Comparison of ENCODE assay signal across 14 cellular contexts in genomic region chr10:69959911-69960310, GRCh38.
DNase-seq lines count a peak whose midpoint lies in the region; ATAC-seq, FAIRE-seq and TF ChIP-seq lines count a peak whose summit lies in the region.
"Had no signal": no experiment of that assay in that cellular context is flagged by ENCODE, and none has a peak within 500 bp of the region (broad histone marks: within the 10 kb centered on the region; RNA-seq: fewer than 3 reads in every experiment).

No MANE protein-coding gene starts in this region.

- ATAC-seq in GM12878 (peak; percentile 21; the same call in 2 of the 3 replicates), GM18517 (IDR thresholded peaks at IDR 0.05; ENCODE audit: unreplicated experiment) (no peak), left lobe of liver (no peak), HG03175 (IDR thresholded peaks at IDR 0.05; ENCODE audit: unreplicated experiment) (no peak)
- ATAC-seq: activated CD8-positive, alpha-beta T cell treated with anti-CD3 and anti-CD28 coated beads for 36 hours had no signal

- H4K20me1 ChIP-seq in GM12878 (ENCODE audit: control insufficient read depth, insufficient read depth): no peaks in the 10 kb centered on the region

- H3K27me3 Mint-ChIP-seq in CD4-positive, alpha-beta memory T cell: peaks cover 4 to 29% of the 10 kb centered on the region in 2 donors

- H3K4me2 ChIP-seq in GM12878 (ENCODE audit: control insufficient read depth, insufficient read depth): no peak overlapping the region
- H3K4me2 ChIP-seq: smooth muscle cell had no signal

- no peak overlapping the region for H3K27ac Mint-ChIP-seq in CD4-positive, alpha-beta memory T cell
- H3K27ac Mint-ChIP-seq: activated CD8-positive, alpha-beta T cell treated with anti-CD3 and anti-CD28 coated beads for 36 hours; CD4-positive, alpha-beta T cell; stimulated activated naive CD8-positive, alpha-beta T cell treated with anti-CD3 and anti-CD28 coated beads, Interleukin-15, Interleukin-2, amounts not matched to agents 100 ng/mL and 50 ng/mL, for 24 hours had no signal

- in situ Hi-C loops in GM12878 (cut with MboI): no loop called here

- H3K36me3 Mint-ChIP-seq in CD4-positive, alpha-beta memory T cell: no peaks in the 10 kb centered on the region

- no peak overlapping the region for H3K9ac ChIP-seq in GM12878 (ENCODE audit: control insufficient read depth, insufficient read depth, low read length)

- TF ChIP-seq RAD21 in GM12878 (IDR thresholded peaks at IDR 0.05; ENCODE audit: insufficient read depth, low read depth, low read length): no peak

- H3K4me3 Mint-ChIP-seq in CD4-positive, alpha-beta memory T cell: no peak overlapping the region
- H3K4me3 Mint-ChIP-seq: activated CD8-positive, alpha-beta T cell treated with anti-CD3 and anti-CD28 coated beads for 36 hours; CD4-positive, alpha-beta T cell; stimulated activated naive CD8-positive, alpha-beta T cell treated with anti-CD3 and anti-CD28 coated beads, Interleukin-15, Interleukin-2, amounts not matched to agents 100 ng/mL and 50 ng/mL, for 24 hours had no signal

- H3K9me3 Mint-ChIP-seq in CD4-positive, alpha-beta memory T cell: peaks cover 0 to 1% (median 0%) of the 10 kb centered on the region in 8 donors
- H3K9me3 Mint-ChIP-seq: activated CD8-positive, alpha-beta T cell treated with anti-CD3 and anti-CD28 coated beads for 36 hours; CD4-positive, alpha-beta T cell; stimulated activated naive CD8-positive, alpha-beta T cell treated with anti-CD3 and anti-CD28 coated beads, Interleukin-15, Interleukin-2, amounts not matched to agents 100 ng/mL and 50 ng/mL, for 24 hours had no signal

- RAD21 ChIA-PET in GM12878 (lab: Charles Lee; ENCODE audit: unreplicated experiment): interaction anchor here (0.5 to 3.8 kb wide), 9 partner anchors 14 to 405 kb away, joined by 3 to 37 read pairs (median 12); partner anchors contain the start of gene TYSND1

- intact Hi-C loops in GM12878 (cut with micrococcal nuclease; ENCODE audit: unreplicated experiment): no loop called here
- intact Hi-C loops in CD4-positive, alpha-beta memory T cell (cut with micrococcal nuclease): no loop called here

- no peak for TF ChIP-seq EP300 in GM12878 (IDR thresholded peaks at IDR 0.05; ENCODE audit: borderline replicate concordance in 1 of 2, control insufficient read depth in 1 of 2, low read depth in 2 of 2, low read length in 2 of 2)

- no peaks in the 10 kb centered on the region for H3K9me3 ChIP-seq in GM12878 (replicated peaks; ENCODE audit: control insufficient read depth, insufficient read depth, low read length)
- H3K9me3 ChIP-seq in CD4-positive, alpha-beta memory T cell (ENCODE audit: control insufficient read depth in 1 of 2, low read length in 2 of 2): no peaks in the 10 kb centered on the region
- H3K9me3 ChIP-seq: pancreas had no signal

- H3K4me3 ChIP-seq in GM12878: no peak overlapping the region
- H3K4me3 ChIP-seq in CD4-positive, alpha-beta memory T cell (ENCODE audit: low read length in 2 of 2): no peak overlapping the region
- H3K4me3 ChIP-seq: pancreas, smooth muscle cell had no signal

- H3K4me1 ChIP-seq in GM12878 (ENCODE audit: control insufficient read depth, insufficient read depth, low read length): no peaks in the 10 kb centered on the region
- no peaks in the 10 kb centered on the region for H3K4me1 ChIP-seq in CD4-positive, alpha-beta memory T cell (ENCODE audit: insufficient read depth, low read length)

- BruUV-seq in GM12878 (replicated peaks; lab: Mats Ljungman, UMichigan): no TSS peak

- SMC1A ChIA-PET in GM12878 (lab: Charles Lee; ENCODE audit: uncharacterized antibody, unreplicated experiment): interaction anchor here (0.6 to 3.2 kb wide), 12 partner anchors 13 to 755 kb away, joined by 3 to 26 read pairs (median 4); partner anchors contain the start of gene TYSND1

- H3K4me1 Mint-ChIP-seq in CD4-positive, alpha-beta memory T cell: no peaks in the 10 kb centered on the region

- TF ChIP-seq CTCF in GM12878 (IDR thresholded peaks at IDR 0.05 in 2 of 3, conservative IDR thresholded peaks at IDR 0.05 in 1 of 3; ENCODE audit: control insufficient read depth in 2 of 3, extremely low read depth in 1 of 3, insufficient read depth in 1 of 3, low read depth in 3 of 3, low read length in 3 of 3): no peak

- no peaks in the 10 kb centered on the region for H3K36me3 ChIP-seq in GM12878 (ENCODE audit: control insufficient read depth in 2 of 2, insufficient read depth in 2 of 2, low read length in 1 of 2)
- H3K36me3 ChIP-seq in CD4-positive, alpha-beta memory T cell (ENCODE audit: insufficient read depth, low read length): no peaks in the 10 kb centered on the region
- H3K36me3 ChIP-seq: pancreas had no signal

- peak; percentile 42 for FAIRE-seq in GM12892 (lab: Jason Lieb, UNC)
- FAIRE-seq in GM12878 (lab: Jason Lieb, UNC): no peak
- FAIRE-seq: pancreas had no signal

- no peak for DNase-seq in GM12892 (ENCODE audit: insufficient read length)
- DNase-seq in NOMO-1 treated with dmso at 0.1 percent for 144 hours (lab: John Stamatoyannopoulos, UW; ENCODE audit: unreplicated experiment): peak; percentile 83
- no peak for DNase-seq in GM12878 (ENCODE audit: low read depth, low spot score)
- peak; percentile 61 for DNase-seq in pons (ENCODE audit: low spot score)
- no peak for DNase-seq in CD4-positive, alpha-beta memory T cell
- no peak for DNase-seq in left lobe of liver (ENCODE audit: low spot score)
- DNase-seq: activated CD8-positive, alpha-beta T cell treated with anti-CD3 and anti-CD28 coated beads for 36 hours; CD4-positive, alpha-beta T cell; NCI-H1048 had no signal

- H3K27ac ChIP-seq in GM12878 (ENCODE audit: control insufficient read depth, insufficient read depth): no peak overlapping the region
- no peak overlapping the region for H3K27ac ChIP-seq in CD4-positive, alpha-beta memory T cell (ENCODE audit: low read depth, low read length)

- CTCF ChIA-PET in GM12878 (lab: Yijun Ruan, JAX): interaction anchor here (0.6 to 6.2 kb wide), 20 partner anchors 9 to 445 kb away, joined by 3 to 100 read pairs (median 6); partner anchors contain the start of genes SAR1A and TYSND1
- CTCF ChIA-PET in CD4-positive, alpha-beta memory T cell (lab: Charles Lee; ENCODE audit: partially characterized antibody): interaction anchor here (0.7 to 2.5 kb wide), 10 partner anchors 10 to 1187 kb away, joined by 3 to 9 read pairs (median 3); no protein-coding TSS in a partner anchor

- H3K27me3 ChIP-seq in GM12878 (replicated peaks in 1 of 2; ENCODE audit: control insufficient read depth in 2 of 2, insufficient read depth in 2 of 2, low read length in 1 of 2): peaks cover 2 to 4% of the 10 kb centered on the region in 2 experiments; a peak in 3 of 4 replicates
- H3K27me3 ChIP-seq in CD4-positive, alpha-beta memory T cell (ENCODE audit: insufficient read depth, low read length): no peaks in the 10 kb centered on the region
- H3K27me3 ChIP-seq: pancreas had no signal

- POLR2A ChIA-PET in GM12878 (lab: Charles Lee): interaction anchor here (0.5 to 1.4 kb wide), 4 partner anchors 9 to 195 kb away, joined by 3 to 10 read pairs (median 5); no protein-coding TSS in a partner anchor
- POLR2A ChIA-PET in CD4-positive, alpha-beta memory T cell (lab: Charles Lee; ENCODE audit: partially characterized antibody): no interaction called here

- H3K79me2 ChIP-seq in GM12878 (ENCODE audit: control insufficient read depth, insufficient read depth, low read length): no peaks in the 10 kb centered on the region

- no peak for TF ChIP-seq POLR2A in GM12892 (IDR thresholded peaks at IDR 0.05; ENCODE audit: low read depth, low read length)
- no peak for TF ChIP-seq POLR2A in GM12878 (IDR thresholded peaks at IDR 0.05; ENCODE audit: low read depth, low read length)

- no peak overlapping the region for H2AFZ ChIP-seq in GM12878 (ENCODE audit: control insufficient read depth, low read depth, low read length)

- WGBS in GM12878 (ENCODE audit: insufficient coverage, insufficient replicate concordance, low lambda C conversion rate, missing lambda C conversion rate): 1% methylated on average over 8 of the region's 8 CpGs

TF ChIP-seq in GM12878, 131 proteins besides CTCF, POLR2A, EP300 and RAD21:
- peak; percentile 65; the same call in 1 of the 2 replicates for TF ChIP-seq SPI1 (IDR thresholded peaks at IDR 0.05; ENCODE audit: borderline replicate concordance, insufficient read depth, low read depth, low read length)
- TF ChIP-seq RBBP5 (conservative IDR thresholded peaks at IDR 0.05): no peak

Comparison
In these comparisons a context has a peak if more than half of its experiments do, and no peak if none do; other contexts are left out.
1. DNase-seq: peak in NOMO-1 treated with dmso at 0.1 percent for 144 hours (single experiment) and pons (single experiment); none in GM12892 (single experiment), GM12878 (single experiment), CD4-positive, alpha-beta memory T cell (0 of 5) and left lobe of liver (single experiment).